In the genomic region with DNA sequence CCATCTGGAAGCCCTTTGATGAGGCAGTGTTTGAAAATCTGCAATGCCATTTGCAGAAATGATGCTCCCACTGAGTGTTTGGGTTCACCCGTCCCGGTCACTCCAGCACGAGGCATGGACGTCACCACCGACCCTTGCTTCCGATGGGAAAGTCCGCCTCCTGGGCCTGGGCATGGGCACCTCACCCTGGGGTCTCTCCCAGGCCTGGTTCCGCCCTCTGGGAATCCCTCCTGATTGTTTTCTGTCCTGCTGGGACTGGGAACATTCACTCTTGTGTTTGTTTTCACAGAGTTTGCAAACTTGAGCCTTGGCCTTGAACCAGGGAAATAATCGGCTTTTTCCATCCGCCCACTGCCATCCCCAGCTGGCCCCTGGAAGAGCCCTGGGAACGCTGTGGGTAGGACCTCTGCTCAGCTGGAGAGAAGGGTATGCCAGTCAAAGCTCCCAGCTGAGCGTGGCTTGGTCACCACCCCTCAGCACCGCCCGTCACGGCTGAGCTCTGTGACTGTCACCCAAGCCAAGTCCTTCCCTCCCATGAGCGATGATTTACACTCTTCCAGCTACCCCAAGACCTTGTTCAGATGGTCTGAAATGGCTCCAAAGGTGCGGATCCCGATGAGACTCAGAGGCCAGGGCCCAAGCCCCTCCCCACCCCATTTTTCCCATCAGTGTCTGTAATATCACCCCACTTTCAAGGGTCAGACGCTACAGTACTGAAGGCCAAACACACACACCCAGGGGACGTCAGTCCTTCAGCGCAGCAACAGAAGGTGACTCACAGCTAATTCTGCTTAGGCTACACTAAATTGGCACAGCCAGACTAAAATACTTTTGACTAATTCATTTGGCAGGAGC, we compare ENCODE assay signal across 14 cellular contexts. TPM values are rescaled to one million over a fixed set of nuclear protein-coding genes. Genes with fewer than 3 reads are reported as not detected.
DNase-seq lines count a peak whose midpoint lies in the region; ATAC-seq, FAIRE-seq and TF ChIP-seq lines count a peak whose summit lies in the region.
"Had no signal": no experiment of that assay in that cellular context is flagged by ENCODE, and none has a peak within 500 bp of the region (broad histone marks: within the 10 kb centered on the region; RNA-seq: fewer than 3 reads in every experiment).

No MANE protein-coding gene starts in this region.

- H3K4me1 Mint-ChIP-seq in type B pancreatic cell (ENCODE audit: unreplicated experiment): peaks cover 36% of the 10 kb centered on the region
- no peaks in the 10 kb centered on the region for H3K4me1 Mint-ChIP-seq in effector memory CD8-positive, alpha-beta T cell (ENCODE audit: low read depth in 2 of 2)
- H3K4me1 Mint-ChIP-seq in activated CD4-positive, alpha-beta memory T cell treated with anti-CD3 and anti-CD28 coated beads for 36 hours (ENCODE audit: low read depth): no peaks in the 10 kb centered on the region
- H3K4me1 Mint-ChIP-seq: central memory CD8-positive, alpha-beta T cell; IgD-negative memory B cell; immature natural killer cell; natural killer cell had no signal

- H3K36me3 Mint-ChIP-seq in type B pancreatic cell: no peaks in the 10 kb centered on the region
- H3K36me3 Mint-ChIP-seq in effector memory CD8-positive, alpha-beta T cell (ENCODE audit: insufficient read depth): no peaks in the 10 kb centered on the region
- H3K36me3 Mint-ChIP-seq in activated CD4-positive, alpha-beta memory T cell treated with anti-CD3 and anti-CD28 coated beads for 36 hours: no peaks in the 10 kb centered on the region
- H3K36me3 Mint-ChIP-seq: immature natural killer cell, natural killer cell had no signal

- H3K27me3 Mint-ChIP-seq in type B pancreatic cell: peaks cover 27% of the 10 kb centered on the region
- peaks cover 0 to 7% of the 10 kb centered on the region in 2 donors for H3K27me3 Mint-ChIP-seq in effector memory CD8-positive, alpha-beta T cell
- H3K27me3 Mint-ChIP-seq in activated CD4-positive, alpha-beta memory T cell treated with anti-CD3 and anti-CD28 coated beads for 36 hours: no peaks in the 10 kb centered on the region
- H3K27me3 Mint-ChIP-seq: central memory CD8-positive, alpha-beta T cell; IgD-negative memory B cell had no signal

- DNase-seq in LoVo (ENCODE audit: low spot score) (peak; percentile 46), left kidney (ENCODE audit: low read depth, low spot score) (peak; percentile 70), type B pancreatic cell (ENCODE audit: extremely low spot score, unreplicated experiment) (no peak), hippocampal formation (lab: John Stamatoyannopoulos, UW) (no peak)
- no peak for DNase-seq in effector memory CD8-positive, alpha-beta T cell
- no peak for DNase-seq in activated CD4-positive, alpha-beta memory T cell treated with anti-CD3 and anti-CD28 coated beads for 36 hours
- DNase-seq: immature natural killer cell, natural killer cell, NCI-H1417 treated with DMSO at 0.1 percent for 48 hours, NCI-H748 treated with DMSO at 0.1 percent for 48 hours had no signal

- peak; percentile 93 for FAIRE-seq in endometrium (lab: Jason Lieb, UNC)

- no peak overlapping the region for H3K27ac Mint-ChIP-seq in type B pancreatic cell
- no peak overlapping the region for H3K27ac Mint-ChIP-seq in effector memory CD8-positive, alpha-beta T cell
- H3K27ac Mint-ChIP-seq in activated CD4-positive, alpha-beta memory T cell treated with anti-CD3 and anti-CD28 coated beads for 36 hours: no peak overlapping the region
- H3K27ac Mint-ChIP-seq: IgD-negative memory B cell, immature natural killer cell, natural killer cell had no signal

- no peak overlapping the region for H3K4me3 Mint-ChIP-seq in type B pancreatic cell
- no peak overlapping the region for H3K4me3 Mint-ChIP-seq in effector memory CD8-positive, alpha-beta T cell
- no peak overlapping the region for H3K4me3 Mint-ChIP-seq in activated CD4-positive, alpha-beta memory T cell treated with anti-CD3 and anti-CD28 coated beads for 36 hours
- H3K4me3 Mint-ChIP-seq: central memory CD8-positive, alpha-beta T cell; IgD-negative memory B cell; immature natural killer cell; natural killer cell had no signal

- intact Hi-C loops in activated CD4-positive, alpha-beta memory T cell treated with anti-CD3 and anti-CD28 coated beads for 36 hours (cut with micrococcal nuclease): no loop called here

- POLR2A ChIA-PET in activated CD4-positive, alpha-beta memory T cell treated with anti-CD3 and anti-CD28 coated beads for 36 hours (lab: Charles Lee): no interaction called here

- no peak overlapping the region for H3K4me3 ChIP-seq in skin epidermis

- no peak for ATAC-seq in effector memory CD8-positive, alpha-beta T cell (replicated peaks)
- ATAC-seq: natural killer cell had no signal

- peak overlapping the region in 19 of 21 experiments; percentile 7 to 89 (median 60) for H3K27ac ChIP-seq in skin epidermis

- CTCF ChIA-PET in activated CD4-positive, alpha-beta memory T cell treated with anti-CD3 and anti-CD28 coated beads for 36 hours (lab: Charles Lee): no interaction called here

- no peak for TF ChIP-seq CTCF in type B pancreatic cell (conservative IDR thresholded peaks at IDR 0.05)

- H3K9me3 Mint-ChIP-seq in type B pancreatic cell: no peaks in the 10 kb centered on the region
- no peaks in the 10 kb centered on the region for H3K9me3 Mint-ChIP-seq in effector memory CD8-positive, alpha-beta T cell
- H3K9me3 Mint-ChIP-seq in activated CD4-positive, alpha-beta memory T cell treated with anti-CD3 and anti-CD28 coated beads for 36 hours: peaks cover 2% of the 10 kb centered on the region
- H3K9me3 Mint-ChIP-seq: natural killer cell had no signal

RNA-seq across cellular contexts. Expression of gene FZD10, which starts 34.1 kb away (rescaled TPM):
- 7.5 and 17.7 TPM in 2 replicates for total RNA-seq in type B pancreatic cell (ENCODE audit: low replicate concordance)
- total RNA-seq in activated CD4-positive, alpha-beta memory T cell treated with anti-CD3 and anti-CD28 coated beads for 36 hours: not detected
- total RNA-seq: natural killer cell had no signal

Comparison
In these comparisons a context has a peak if more than half of its experiments do, and no peak if none do; other contexts are left out.
1. DNase-seq: peak in LoVo (single experiment) and left kidney (single experiment); none in type B pancreatic cell (single experiment), effector memory CD8-positive, alpha-beta T cell (0 of 3), hippocampal formation (0 of 2) and activated CD4-positive, alpha-beta memory T cell treated with anti-CD3 and anti-CD28 coated beads for 36 hours (single experiment).